In genomic region chr13:106362637-106363036, GRCh38 we compare ENCODE assay signal across 30 cellular contexts.
"Had no signal": no experiment of that assay in that cellular context is flagged by ENCODE, and none has a peak within 500 bp of the region (broad histone marks: within the 10 kb centered on the region; RNA-seq: fewer than 3 reads in every experiment).

No MANE protein-coding gene starts in this region.

- H3K9me3 ChIP-seq: mucosa of descending colon, neutrophil, ovary, sigmoid colon, suprapubic skin, upper lobe of right lung had no signal

- H3K36me3 ChIP-seq: ascending aorta, esophagus muscularis mucosa, heart right ventricle, left ventricle myocardium inferior, neutrophil, ovary, sigmoid colon, suprapubic skin, tibial artery, upper lobe of right lung had no signal

- H3K27me3 Mint-ChIP-seq: brain; natural killer cell treated with Interleukin-12 subunit alpha and Interleukin-12 subunit beta and Interleukin-15 and Interleukin-18, amount 100 ng/mL, for 72 hours had no signal

- H3K27ac ChIP-seq: ascending aorta, esophagus muscularis mucosa, heart right ventricle, left ventricle myocardium inferior, neutrophil, ovary, sigmoid colon, suprapubic skin, tibial artery, upper lobe of right lung, VCaP had no signal

- H3K4me1 ChIP-seq: ascending aorta, esophagus muscularis mucosa, left ventricle myocardium inferior, sigmoid colon, suprapubic skin, upper lobe of right lung had no signal

- H3K27ac Mint-ChIP-seq: activated naive CD8-positive, alpha-beta T cell treated with anti-CD3 and anti-CD28 coated beads, Interleukin-2, amount 10 ng/mL, durations not matched to agents 7 days and 5 days; natural killer cell treated with Interleukin-12 subunit alpha and Interleukin-12 subunit beta and Interleukin-15 and Interleukin-18, amount 100 ng/mL, for 72 hours; progenitor cell of endocrine pancreas; T-helper 2 cell treated with Interferon-gamma antibody and Interleukin-4, amounts not matched to agents 5 μg/mL and 100 μg/mL, for 36 hours had no signal

- DNase-seq: activated CD4-positive, alpha-beta T cell treated with anti-CD3 and anti-CD28 coated beads for 48 hours; activated CD4-positive, alpha-beta T cell treated with anti-CD3 and anti-CD28 coated beads, Interleukin-2, amount 50 U/mL, for 48 hours; activated CD8-positive, alpha-beta memory T cell treated with anti-CD3 and anti-CD28 coated beads for 24 hours; activated effector memory CD4-positive, alpha-beta T cell treated with Interleukin-2 at 50 U/mL for 16 hours; activated naive CD4-positive, alpha-beta T cell treated with Interleukin-2 at 50 U/mL for 16 hours; activated naive CD8-positive, alpha-beta T cell treated with anti-CD3 and anti-CD28 coated beads, Interleukin-2, amount 10 ng/mL, durations not matched to agents 7 days and 5 days; caudate nucleus; foreskin melanocyte; heart right ventricle; left ventricle myocardium inferior; mucosa of descending colon; ovary; retina; sigmoid colon; small intestine; stimulated activated CD4-positive, alpha-beta T cell treated with anti-CD3 and anti-CD28 coated beads, Interleukin-1b, Interleukin-23, amount 100 ng/mL, for 48 hours; stimulated activated naive CD4-positive, alpha-beta T cell; T-helper 1 cell; tibial artery; upper lobe of right lung had no signal

- H3K9me3 Mint-ChIP-seq: activated naive CD8-positive, alpha-beta T cell treated with anti-CD3 and anti-CD28 coated beads, Interleukin-2, amount 10 ng/mL, durations not matched to agents 7 days and 5 days; T-helper 2 cell treated with Interferon-gamma antibody and Interleukin-4, amounts not matched to agents 5 μg/mL and 100 μg/mL, for 36 hours had no signal

- H3K4me3 ChIP-seq: ascending aorta, esophagus muscularis mucosa, heart right ventricle, left ventricle myocardium inferior, lung, mucosa of descending colon, ovary, sigmoid colon, suprapubic skin, tibial artery, upper lobe of right lung had no signal

- ATAC-seq: heart right ventricle; mucosa of descending colon; natural killer cell treated with Interleukin-12 subunit alpha and Interleukin-12 subunit beta and Interleukin-15 and Interleukin-18, amount 100 ng/mL, for 72 hours; upper lobe of right lung had no signal

- H3K4me1 Mint-ChIP-seq: activated naive CD8-positive, alpha-beta T cell treated with anti-CD3 and anti-CD28 coated beads, Interleukin-2, amount 10 ng/mL, durations not matched to agents 7 days and 5 days; brain had no signal

- H3K27me3 ChIP-seq: ascending aorta, esophagus muscularis mucosa, heart right ventricle, neutrophil, ovary, sigmoid colon, suprapubic skin, tibial artery, upper lobe of right lung had no signal

- H3K36me3 Mint-ChIP-seq: activated naive CD8-positive, alpha-beta T cell treated with anti-CD3 and anti-CD28 coated beads, Interleukin-2, amount 10 ng/mL, durations not matched to agents 7 days and 5 days had no signal

- H3K4me3 Mint-ChIP-seq: activated naive CD8-positive, alpha-beta T cell treated with anti-CD3 and anti-CD28 coated beads, Interleukin-2, amount 10 ng/mL, durations not matched to agents 7 days and 5 days; brain; natural killer cell treated with Interleukin-12 subunit alpha and Interleukin-12 subunit beta and Interleukin-15 and Interleukin-18, amount 100 ng/mL, for 72 hours; T-helper 2 cell treated with Interferon-gamma antibody and Interleukin-4, amounts not matched to agents 5 μg/mL and 100 μg/mL, for 36 hours had no signal
